In the genomic region with DNA sequence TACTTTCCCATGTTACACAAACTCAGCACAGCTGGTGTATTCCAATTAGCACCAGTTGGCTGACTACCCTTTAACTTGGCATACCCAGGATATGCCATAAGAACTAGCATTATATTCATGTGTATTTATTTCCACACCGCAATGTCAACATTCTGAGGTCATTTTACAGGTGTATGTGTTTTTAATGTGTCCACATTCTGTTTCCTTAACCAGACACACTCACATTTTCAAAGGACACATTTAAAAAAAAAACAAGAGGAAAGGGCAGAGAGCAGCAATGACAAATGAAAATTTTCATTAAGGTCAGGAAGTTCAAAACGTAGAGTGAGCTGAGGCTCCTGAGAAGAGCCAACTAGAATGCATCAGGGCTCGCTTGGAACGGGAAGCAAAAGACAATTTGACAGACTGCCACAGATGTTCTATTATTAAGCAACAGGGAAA, we compare ENCODE assay signal across 1 cellular context.
A peak's percentile ranks its signal among the peaks of the same experiment; 100 is the strongest.
TF ChIP-seq lines count a peak whose summit lies in the region.

No MANE protein-coding gene starts in this region.

TF ChIP-seq in HepG2, 621 proteins besides CTCF, POLR2A, EP300 and RAD21 (continued from another document and continues in another):
- TF ChIP-seq, protein P1, sequence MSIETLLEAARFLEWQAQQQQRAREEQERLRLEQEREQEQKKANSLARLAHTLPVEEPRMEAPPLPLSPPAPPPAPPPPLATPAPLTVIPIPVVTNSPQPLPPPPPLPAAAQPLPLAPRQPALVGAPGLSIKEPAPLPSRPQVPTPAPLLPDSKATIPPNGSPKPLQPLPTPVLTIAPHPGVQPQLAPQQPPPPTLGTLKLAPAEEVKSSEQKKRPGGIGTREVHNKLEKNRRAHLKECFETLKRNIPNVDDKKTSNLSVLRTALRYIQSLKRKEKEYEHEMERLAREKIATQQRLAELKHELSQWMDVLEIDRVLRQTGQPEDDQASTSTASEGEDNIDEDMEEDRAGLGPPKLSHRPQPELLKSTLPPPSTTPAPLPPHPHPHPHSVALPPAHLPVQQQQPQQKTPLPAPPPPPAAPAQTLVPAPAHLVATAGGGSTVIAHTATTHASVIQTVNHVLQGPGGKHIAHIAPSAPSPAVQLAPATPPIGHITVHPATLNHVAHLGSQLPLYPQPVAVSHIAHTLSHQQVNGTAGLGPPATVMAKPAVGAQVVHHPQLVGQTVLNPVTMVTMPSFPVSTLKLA (IDR thresholded peaks at IDR 0.05), result no peak
- no peak for TF ChIP-seq ZNF484 (CRISPR knock-in tag; IDR thresholded peaks at IDR 0.05; ENCODE audit: borderline replicate concordance, low read depth)
- TF ChIP-seq IRX3 (CRISPR knock-in tag; IDR thresholded peaks at IDR 0.05; ENCODE audit: borderline replicate concordance, low read depth), result no peak
- no peak for TF ChIP-seq ZNF333 (CRISPR knock-in tag; IDR thresholded peaks at IDR 0.05; ENCODE audit: borderline replicate concordance)
- no peak for TF ChIP-seq SIN3B (IDR thresholded peaks at IDR 0.05; ENCODE audit: low read length)
- no peak for TF ChIP-seq MZF1 (CRISPR knock-in tag; IDR thresholded peaks at IDR 0.05; ENCODE audit: borderline replicate concordance)
- TF ChIP-seq SSRP1 (CRISPR knock-in tag; IDR thresholded peaks at IDR 0.05), result no peak
- TF ChIP-seq GATA4 (IDR thresholded peaks at IDR 0.05; ENCODE audit: borderline replicate concordance, low read depth), result peak; percentile 40; the same call in 1 of the 2 replicates
- TF ChIP-seq U2AF1 (optimal IDR thresholded peaks at IDR 0.05; ENCODE audit: low read depth, low read length), result no peak
- peak; percentile 79 for TF ChIP-seq SOX5 (CRISPR knock-in tag; IDR thresholded peaks at IDR 0.05; ENCODE audit: borderline replicate concordance)
- TF ChIP-seq KLF9 (CRISPR knock-in tag; IDR thresholded peaks at IDR 0.05; ENCODE audit: low read depth), result no peak
- TF ChIP-seq ZNF761 (CRISPR knock-in tag; conservative IDR thresholded peaks at IDR 0.05), result no peak
- TF ChIP-seq GABPB1 (CRISPR knock-in tag; IDR thresholded peaks at IDR 0.05), result no peak
- TF ChIP-seq, protein P2, sequence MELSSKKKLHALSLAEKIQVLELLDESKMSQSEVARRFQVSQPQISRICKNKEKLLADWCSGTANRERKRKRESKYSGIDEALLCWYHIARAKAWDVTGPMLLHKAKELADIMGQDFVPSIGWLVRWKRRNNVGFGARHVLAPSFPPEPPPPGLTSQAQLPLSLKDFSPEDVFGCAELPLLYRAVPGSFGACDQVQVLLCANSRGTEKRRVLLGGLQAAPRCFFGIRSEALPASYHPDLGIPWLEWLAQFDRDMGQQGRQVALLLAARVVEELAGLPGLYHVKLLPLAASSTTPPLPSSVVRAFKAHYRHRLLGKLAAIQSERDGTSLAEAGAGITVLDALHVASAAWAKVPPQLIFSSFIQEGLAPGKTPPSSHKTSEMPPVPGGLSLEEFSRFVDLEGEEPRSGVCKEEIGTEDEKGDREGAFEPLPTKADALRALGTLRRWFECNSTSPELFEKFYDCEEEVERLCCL (CRISPR knock-in tag; IDR thresholded peaks at IDR 0.05; ENCODE audit: borderline replicate concordance), result no peak
- no peak for TF ChIP-seq MAFK (conservative IDR thresholded peaks at IDR 0.05 in 1 of 2, IDR thresholded peaks at IDR 0.05 in 1 of 2; ENCODE audit: low read length in 2 of 2)
- TF ChIP-seq, protein P3, sequence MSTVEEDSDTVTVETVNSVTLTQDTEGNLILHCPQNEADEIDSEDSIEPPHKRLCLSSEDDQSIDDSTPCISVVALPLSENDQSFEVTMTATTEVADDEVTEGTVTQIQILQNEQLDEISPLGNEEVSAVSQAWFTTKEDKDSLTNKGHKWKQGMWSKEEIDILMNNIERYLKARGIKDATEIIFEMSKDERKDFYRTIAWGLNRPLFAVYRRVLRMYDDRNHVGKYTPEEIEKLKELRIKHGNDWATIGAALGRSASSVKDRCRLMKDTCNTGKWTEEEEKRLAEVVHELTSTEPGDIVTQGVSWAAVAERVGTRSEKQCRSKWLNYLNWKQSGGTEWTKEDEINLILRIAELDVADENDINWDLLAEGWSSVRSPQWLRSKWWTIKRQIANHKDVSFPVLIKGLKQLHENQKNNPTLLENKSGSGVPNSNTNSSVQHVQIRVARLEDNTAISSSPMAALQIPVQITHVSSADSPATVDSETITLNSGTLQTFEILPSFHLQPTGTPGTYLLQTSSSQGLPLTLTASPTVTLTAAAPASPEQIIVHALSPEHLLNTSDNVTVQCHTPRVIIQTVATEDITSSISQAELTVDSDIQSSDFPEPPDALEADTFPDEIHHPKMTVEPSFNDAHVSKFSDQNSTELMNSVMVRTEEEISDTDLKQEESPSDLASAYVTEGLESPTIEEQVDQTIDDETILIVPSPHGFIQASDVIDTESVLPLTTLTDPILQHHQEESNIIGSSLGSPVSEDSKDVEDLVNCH (CRISPR knock-in tag; IDR thresholded peaks at IDR 0.05), result no peak
- TF ChIP-seq ZNF557 (CRISPR knock-in tag; IDR thresholded peaks at IDR 0.05), result no peak
- TF ChIP-seq EHMT2 (IDR thresholded peaks at IDR 0.05; ENCODE audit: borderline replicate concordance, low read depth, low read length), result peak; percentile 42; the same call in 1 of the 2 replicates
- TF ChIP-seq ZNF20 (CRISPR knock-in tag; IDR thresholded peaks at IDR 0.05), result no peak
- TF ChIP-seq FOXJ3 (CRISPR knock-in tag; IDR thresholded peaks at IDR 0.05; ENCODE audit: borderline replicate concordance), result peak; percentile 29; the same call in 1 of the 2 replicates
- TF ChIP-seq ZNF747 (CRISPR knock-in tag; IDR thresholded peaks at IDR 0.05; ENCODE audit: borderline replicate concordance), result no peak
- no peak for TF ChIP-seq SP5 (CRISPR knock-in tag; IDR thresholded peaks at IDR 0.05; ENCODE audit: borderline replicate concordance, low read depth)
- TF ChIP-seq ATAD3A (CRISPR knock-in tag; IDR thresholded peaks at IDR 0.05), result no peak
- no peak for TF ChIP-seq PHF20 (CRISPR knock-in tag; IDR thresholded peaks at IDR 0.05)
- TF ChIP-seq ZNF724P (CRISPR knock-in tag; IDR thresholded peaks at IDR 0.05; ENCODE audit: borderline replicate concordance), result no peak
- TF ChIP-seq SIX4 (CRISPR knock-in tag; IDR thresholded peaks at IDR 0.05), result peak; percentile 57
- TF ChIP-seq ZNF766 (CRISPR knock-in tag; IDR thresholded peaks at IDR 0.05; ENCODE audit: borderline replicate concordance), result no peak
- no peak for TF ChIP-seq NKX3-1 (CRISPR knock-in tag; IDR thresholded peaks at IDR 0.05)
- TF ChIP-seq SRY (CRISPR knock-in tag; IDR thresholded peaks at IDR 0.05), result no peak
- no peak for TF ChIP-seq NFE2 (CRISPR knock-in tag; IDR thresholded peaks at IDR 0.05)
- no peak for TF ChIP-seq DNMT1 (CRISPR knock-in tag; IDR thresholded peaks at IDR 0.05)
- no peak for TF ChIP-seq ZNF17 (CRISPR knock-in tag; IDR thresholded peaks at IDR 0.05)
- TF ChIP-seq, protein P4, sequence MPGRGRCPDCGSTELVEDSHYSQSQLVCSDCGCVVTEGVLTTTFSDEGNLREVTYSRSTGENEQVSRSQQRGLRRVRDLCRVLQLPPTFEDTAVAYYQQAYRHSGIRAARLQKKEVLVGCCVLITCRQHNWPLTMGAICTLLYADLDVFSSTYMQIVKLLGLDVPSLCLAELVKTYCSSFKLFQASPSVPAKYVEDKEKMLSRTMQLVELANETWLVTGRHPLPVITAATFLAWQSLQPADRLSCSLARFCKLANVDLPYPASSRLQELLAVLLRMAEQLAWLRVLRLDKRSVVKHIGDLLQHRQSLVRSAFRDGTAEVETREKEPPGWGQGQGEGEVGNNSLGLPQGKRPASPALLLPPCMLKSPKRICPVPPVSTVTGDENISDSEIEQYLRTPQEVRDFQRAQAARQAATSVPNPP (CRISPR knock-in tag; IDR thresholded peaks at IDR 0.05), result no peak
- TF ChIP-seq MIXL1 (CRISPR knock-in tag; IDR thresholded peaks at IDR 0.05), result 0 out of 2 replicates have a peak, but pooled peaks have one; percentile 15
- TF ChIP-seq CHD4 (IDR thresholded peaks at IDR 0.05; ENCODE audit: borderline replicate concordance, low read length), result no peak
- TF ChIP-seq TBP (CRISPR knock-in tag; IDR thresholded peaks at IDR 0.05), result no peak
- TF ChIP-seq ZNF615 (CRISPR knock-in tag; IDR thresholded peaks at IDR 0.05; ENCODE audit: borderline replicate concordance), result no peak
- no peak for TF ChIP-seq TAF1 (CRISPR knock-in tag; IDR thresholded peaks at IDR 0.05)
- TF ChIP-seq MYNN (CRISPR knock-in tag; IDR thresholded peaks at IDR 0.05; ENCODE audit: low read depth), result no peak
- TF ChIP-seq, protein P5, sequence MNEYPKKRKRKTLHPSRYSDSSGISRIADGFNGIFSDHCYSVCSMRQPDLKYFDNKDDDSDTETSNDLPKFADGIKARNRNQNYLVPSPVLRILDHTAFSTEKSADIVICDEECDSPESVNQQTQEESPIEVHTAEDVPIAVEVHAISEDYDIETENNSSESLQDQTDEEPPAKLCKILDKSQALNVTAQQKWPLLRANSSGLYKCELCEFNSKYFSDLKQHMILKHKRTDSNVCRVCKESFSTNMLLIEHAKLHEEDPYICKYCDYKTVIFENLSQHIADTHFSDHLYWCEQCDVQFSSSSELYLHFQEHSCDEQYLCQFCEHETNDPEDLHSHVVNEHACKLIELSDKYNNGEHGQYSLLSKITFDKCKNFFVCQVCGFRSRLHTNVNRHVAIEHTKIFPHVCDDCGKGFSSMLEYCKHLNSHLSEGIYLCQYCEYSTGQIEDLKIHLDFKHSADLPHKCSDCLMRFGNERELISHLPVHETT (CRISPR knock-in tag; conservative IDR thresholded peaks at IDR 0.05), result no peak
- no peak for TF ChIP-seq NFATC3 (CRISPR knock-in tag; IDR thresholded peaks at IDR 0.05)
- no peak for TF ChIP-seq KLF12 (CRISPR knock-in tag; IDR thresholded peaks at IDR 0.05; ENCODE audit: borderline replicate concordance)
- peak; percentile 42; the same call in 1 of the 2 replicates for TF ChIP-seq ZFP1 (CRISPR knock-in tag; IDR thresholded peaks at IDR 0.05)
- TF ChIP-seq, protein P6, sequence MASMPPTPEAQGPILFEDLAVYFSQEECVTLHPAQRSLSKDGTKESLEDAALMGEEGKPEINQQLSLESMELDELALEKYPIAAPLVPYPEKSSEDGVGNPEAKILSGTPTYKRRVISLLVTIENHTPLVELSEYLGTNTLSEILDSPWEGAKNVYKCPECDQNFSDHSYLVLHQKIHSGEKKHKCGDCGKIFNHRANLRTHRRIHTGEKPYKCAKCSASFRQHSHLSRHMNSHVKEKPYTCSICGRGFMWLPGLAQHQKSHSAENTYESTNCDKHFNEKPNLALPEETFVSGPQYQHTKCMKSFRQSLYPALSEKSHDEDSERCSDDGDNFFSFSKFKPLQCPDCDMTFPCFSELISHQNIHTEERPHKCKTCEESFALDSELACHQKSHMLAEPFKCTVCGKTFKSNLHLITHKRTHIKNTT (CRISPR knock-in tag; IDR thresholded peaks at IDR 0.05), result no peak
- no peak for TF ChIP-seq RFX5 (IDR thresholded peaks at IDR 0.05; ENCODE audit: low read depth, low read length)
- TF ChIP-seq ZNF468 (CRISPR knock-in tag; IDR thresholded peaks at IDR 0.05), result no peak
- TF ChIP-seq RXRB (CRISPR knock-in tag; IDR thresholded peaks at IDR 0.05; ENCODE audit: borderline replicate concordance), result peak; percentile 93
- no peak for TF ChIP-seq GFI1 (CRISPR knock-in tag; IDR thresholded peaks at IDR 0.05; ENCODE audit: borderline replicate concordance)
- TF ChIP-seq THAP11 (CRISPR knock-in tag; IDR thresholded peaks at IDR 0.05), result no peak
- TF ChIP-seq GZF1 (CRISPR knock-in tag; IDR thresholded peaks at IDR 0.05), result no peak
- TF ChIP-seq, protein P7, sequence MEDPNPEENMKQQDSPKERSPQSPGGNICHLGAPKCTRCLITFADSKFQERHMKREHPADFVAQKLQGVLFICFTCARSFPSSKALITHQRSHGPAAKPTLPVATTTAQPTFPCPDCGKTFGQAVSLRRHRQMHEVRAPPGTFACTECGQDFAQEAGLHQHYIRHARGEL (CRISPR knock-in tag; IDR thresholded peaks at IDR 0.05), result no peak
- TF ChIP-seq, protein P8, sequence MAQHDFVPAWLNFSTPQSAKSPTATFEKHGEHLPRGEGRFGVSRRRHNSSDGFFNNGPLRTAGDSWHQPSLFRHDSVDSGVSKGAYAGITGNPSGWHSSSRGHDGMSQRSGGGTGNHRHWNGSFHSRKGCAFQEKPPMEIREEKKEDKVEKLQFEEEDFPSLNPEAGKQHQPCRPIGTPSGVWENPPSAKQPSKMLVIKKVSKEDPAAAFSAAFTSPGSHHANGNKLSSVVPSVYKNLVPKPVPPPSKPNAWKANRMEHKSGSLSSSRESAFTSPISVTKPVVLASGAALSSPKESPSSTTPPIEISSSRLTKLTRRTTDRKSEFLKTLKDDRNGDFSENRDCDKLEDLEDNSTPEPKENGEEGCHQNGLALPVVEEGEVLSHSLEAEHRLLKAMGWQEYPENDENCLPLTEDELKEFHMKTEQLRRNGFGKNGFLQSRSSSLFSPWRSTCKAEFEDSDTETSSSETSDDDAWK (CRISPR knock-in tag; IDR thresholded peaks at IDR 0.05), result no peak
- no peak for TF ChIP-seq XRCC5 (optimal IDR thresholded peaks at IDR 0.05; ENCODE audit: low read length)
- TF ChIP-seq, protein P9, sequence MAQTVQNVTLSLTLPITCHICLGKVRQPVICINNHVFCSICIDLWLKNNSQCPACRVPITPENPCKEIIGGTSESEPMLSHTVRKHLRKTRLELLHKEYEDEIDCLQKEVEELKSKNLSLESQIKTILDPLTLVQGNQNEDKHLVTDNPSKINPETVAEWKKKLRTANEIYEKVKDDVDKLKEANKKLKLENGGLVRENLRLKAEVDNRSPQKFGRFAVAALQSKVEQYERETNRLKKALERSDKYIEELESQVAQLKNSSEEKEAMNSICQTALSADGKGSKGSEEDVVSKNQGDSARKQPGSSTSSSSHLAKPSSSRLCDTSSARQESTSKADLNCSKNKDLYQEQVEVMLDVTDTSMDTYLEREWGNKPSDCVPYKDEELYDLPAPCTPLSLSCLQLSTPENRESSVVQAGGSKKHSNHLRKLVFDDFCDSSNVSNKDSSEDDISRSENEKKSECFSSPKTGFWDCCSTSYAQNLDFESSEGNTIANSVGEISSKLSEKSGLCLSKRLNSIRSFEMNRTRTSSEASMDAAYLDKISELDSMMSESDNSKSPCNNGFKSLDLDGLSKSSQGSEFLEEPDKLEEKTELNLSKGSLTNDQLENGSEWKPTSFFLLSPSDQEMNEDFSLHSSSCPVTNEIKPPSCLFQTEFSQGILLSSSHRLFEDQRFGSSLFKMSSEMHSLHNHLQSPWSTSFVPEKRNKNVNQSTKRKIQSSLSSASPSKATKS (CRISPR knock-in tag; IDR thresholded peaks at IDR 0.05), result no peak
- TF ChIP-seq IKZF1 (IDR thresholded peaks at IDR 0.05), result no peak
- TF ChIP-seq ZNF253 (CRISPR knock-in tag; IDR thresholded peaks at IDR 0.05; ENCODE audit: borderline replicate concordance), result no peak
- TF ChIP-seq TEAD3 (CRISPR knock-in tag; optimal IDR thresholded peaks at IDR 0.05; ENCODE audit: borderline replicate concordance), result no peak
- TF ChIP-seq ZNF383 (CRISPR knock-in tag; IDR thresholded peaks at IDR 0.05; ENCODE audit: borderline replicate concordance), result no peak
- no peak for TF ChIP-seq EZH2 (conservative IDR thresholded peaks at IDR 0.05; ENCODE audit: low read depth, low read length)
- TF ChIP-seq ZNF138 (CRISPR knock-in tag; IDR thresholded peaks at IDR 0.05; ENCODE audit: low read depth), result no peak
- no peak for TF ChIP-seq STAT5B (CRISPR knock-in tag; IDR thresholded peaks at IDR 0.05)
- TF ChIP-seq, protein P10, sequence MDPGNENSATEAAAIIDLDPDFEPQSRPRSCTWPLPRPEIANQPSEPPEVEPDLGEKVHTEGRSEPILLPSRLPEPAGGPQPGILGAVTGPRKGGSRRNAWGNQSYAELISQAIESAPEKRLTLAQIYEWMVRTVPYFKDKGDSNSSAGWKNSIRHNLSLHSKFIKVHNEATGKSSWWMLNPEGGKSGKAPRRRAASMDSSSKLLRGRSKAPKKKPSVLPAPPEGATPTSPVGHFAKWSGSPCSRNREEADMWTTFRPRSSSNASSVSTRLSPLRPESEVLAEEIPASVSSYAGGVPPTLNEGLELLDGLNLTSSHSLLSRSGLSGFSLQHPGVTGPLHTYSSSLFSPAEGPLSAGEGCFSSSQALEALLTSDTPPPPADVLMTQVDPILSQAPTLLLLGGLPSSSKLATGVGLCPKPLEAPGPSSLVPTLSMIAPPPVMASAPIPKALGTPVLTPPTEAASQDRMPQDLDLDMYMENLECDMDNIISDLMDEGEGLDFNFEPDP (CRISPR knock-in tag; conservative IDR thresholded peaks at IDR 0.05), result no peak
